ENCODE assay signal across 1 cellular context in genomic region chr4:1521821-1522361, GRCh38.
TF ChIP-seq lines count a peak whose summit lies in the region.

No MANE protein-coding gene starts in this region.

TF ChIP-seq in HCT116, 20 proteins besides CTCF, POLR2A, EP300 and RAD21 (continued from another document):
- TF ChIP-seq, protein P1, sequence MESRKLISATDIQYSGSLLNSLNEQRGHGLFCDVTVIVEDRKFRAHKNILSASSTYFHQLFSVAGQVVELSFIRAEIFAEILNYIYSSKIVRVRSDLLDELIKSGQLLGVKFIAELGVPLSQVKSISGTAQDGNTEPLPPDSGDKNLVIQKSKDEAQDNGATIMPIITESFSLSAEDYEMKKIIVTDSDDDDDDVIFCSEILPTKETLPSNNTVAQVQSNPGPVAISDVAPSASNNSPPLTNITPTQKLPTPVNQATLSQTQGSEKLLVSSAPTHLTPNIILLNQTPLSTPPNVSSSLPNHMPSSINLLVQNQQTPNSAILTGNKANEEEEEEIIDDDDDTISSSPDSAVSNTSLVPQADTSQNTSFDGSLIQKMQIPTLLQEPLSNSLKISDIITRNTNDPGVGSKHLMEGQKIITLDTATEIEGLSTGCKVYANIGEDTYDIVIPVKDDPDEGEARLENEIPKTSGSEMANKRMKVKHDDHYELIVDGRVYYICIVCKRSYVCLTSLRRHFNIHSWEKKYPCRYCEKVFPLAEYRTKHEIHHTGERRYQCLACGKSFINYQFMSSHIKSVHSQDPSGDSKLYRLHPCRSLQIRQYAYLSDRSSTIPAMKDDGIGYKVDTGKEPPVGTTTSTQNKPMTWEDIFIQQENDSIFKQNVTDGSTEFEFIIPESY (IDR thresholded peaks at IDR 0.05; ENCODE audit: extremely low read depth, insufficient replicate concordance, low read length) = no peak
TF ChIP-seq in HCT116: peak in this region for 0.
